In genomic region chr2:189762551-189763298, GRCh38 we compare ENCODE assay signal across 7 cellular contexts. TPM values are rescaled to one million over a fixed set of nuclear protein-coding genes. Genes with fewer than 3 reads are reported as not detected.
DNase-seq lines count a peak whose midpoint lies in the region; ATAC-seq, FAIRE-seq and TF ChIP-seq lines count a peak whose summit lies in the region.

OSGEPL1 (minus strand) TSS chr2:189762792; CDS start chr2:189761640, 1,152 bp downstream.

- peak within 1 kb of the TSS; percentile 97 for H3K4me2 ChIP-seq in astrocyte (ENCODE audit: low read length)

- ATAC-seq in GM18499 (IDR thresholded peaks at IDR 0.05; ENCODE audit: insufficient read depth, unreplicated experiment): peak; percentile 93
- ATAC-seq in HG02943 (IDR thresholded peaks at IDR 0.05; ENCODE audit: low read depth, unreplicated experiment): peak; percentile 97

- H3K9ac ChIP-seq in astrocyte (ENCODE audit: low read length): peak within 1 kb of the TSS; percentile 85
- peak within 1 kb of the TSS; percentile 77 for H3K9ac ChIP-seq in rectal smooth muscle tissue (ENCODE audit: low read length)

- H3K27me3 ChIP-seq in astrocyte (ENCODE audit: insufficient read depth, low read length) (no peaks in the 10 kb centered on the region), rectal smooth muscle tissue (ENCODE audit: control insufficient read depth, insufficient read depth, low read length) (no peaks in the 10 kb centered on the region)

- peak within 1 kb of the TSS; percentile 98 for H3K4me3 ChIP-seq in astrocyte (ENCODE audit: insufficient read depth, low read depth, low read length)
- peak within 1 kb of the TSS; percentile 95 for H3K4me3 ChIP-seq in rectal smooth muscle tissue (ENCODE audit: low read length)

- peak within 1 kb of the TSS; percentile 98 for H3K27ac Mint-ChIP-seq in T-helper 2 cell treated with Interferon-gamma antibody and Interleukin-4, amounts not matched to agents 5 μg/mL and 100 μg/mL, for 36 hours
- H3K27ac Mint-ChIP-seq in astrocyte (ENCODE audit: unreplicated experiment): peak within 1 kb of the TSS; percentile 77

- H3K4me3 Mint-ChIP-seq in T-helper 2 cell treated with Interferon-gamma antibody and Interleukin-4, amounts not matched to agents 5 μg/mL and 100 μg/mL, for 36 hours: peak within 1 kb of the TSS; percentile 95
- peak within 1 kb of the TSS; percentile 97 for H3K4me3 Mint-ChIP-seq in astrocyte (ENCODE audit: unreplicated experiment)

- H3K9me3 Mint-ChIP-seq in T-helper 2 cell treated with Interferon-gamma antibody and Interleukin-4, amounts not matched to agents 5 μg/mL and 100 μg/mL, for 36 hours: no peaks in the 10 kb centered on the region
- H3K9me3 Mint-ChIP-seq in astrocyte (ENCODE audit: unreplicated experiment): no peaks in the 10 kb centered on the region

- H3K9me3 ChIP-seq in astrocyte (ENCODE audit: insufficient read depth, low read depth, low read length): no peaks in the 10 kb centered on the region

- peak; percentile 61 for TF ChIP-seq CTCF in astrocyte (IDR thresholded peaks at IDR 0.05; ENCODE audit: insufficient read depth, low read depth, low read length)

- peak; percentile 67 to 82 for DNase-seq in NCI-H187 (lab: John Stamatoyannopoulos, UW)
- peak; percentile 90 for DNase-seq in T-helper 2 cell treated with Interferon-gamma antibody and Interleukin-4, amounts not matched to agents 5 μg/mL and 100 μg/mL, for 36 hours (ENCODE audit: low spot score)
- peak; percentile 88 for DNase-seq in astrocyte (ENCODE audit: low read depth)
- peak; percentile 66 for DNase-seq in hepatic stellate cell (ENCODE audit: low spot score)

- peaks cover 10% of the 10 kb centered on the region for H3K4me1 Mint-ChIP-seq in T-helper 2 cell treated with Interferon-gamma antibody and Interleukin-4, amounts not matched to agents 5 μg/mL and 100 μg/mL, for 36 hours (ENCODE audit: low read depth)
- H3K4me1 Mint-ChIP-seq in astrocyte (ENCODE audit: low read depth, unreplicated experiment): peaks cover 2% of the 10 kb centered on the region

- peaks cover 15% of the 10 kb centered on the region for H3K36me3 Mint-ChIP-seq in T-helper 2 cell treated with Interferon-gamma antibody and Interleukin-4, amounts not matched to agents 5 μg/mL and 100 μg/mL, for 36 hours (ENCODE audit: low read depth)
- H3K36me3 Mint-ChIP-seq in astrocyte (ENCODE audit: low read depth, unreplicated experiment): peaks cover 3% of the 10 kb centered on the region

- FAIRE-seq in astrocyte (lab: Jason Lieb, UNC): no peak

- H2AFZ ChIP-seq in astrocyte (ENCODE audit: low read depth, low read length): peak within 1 kb of the TSS; percentile 99

- H3K27ac ChIP-seq in astrocyte (ENCODE audit: low read depth, low read length): peak within 1 kb of the TSS; percentile 78
- H3K27ac ChIP-seq in rectal smooth muscle tissue (ENCODE audit: low read depth, low read length): peak within 1 kb of the TSS; percentile 70

- H3K36me3 ChIP-seq in astrocyte (ENCODE audit: insufficient read depth, low read length): peaks cover 8% of the 10 kb centered on the region
- no peaks in the 10 kb centered on the region for H3K36me3 ChIP-seq in rectal smooth muscle tissue (ENCODE audit: control insufficient read depth, insufficient read depth, low read length)

- no peaks in the 10 kb centered on the region for H3K27me3 Mint-ChIP-seq in T-helper 2 cell treated with Interferon-gamma antibody and Interleukin-4, amounts not matched to agents 5 μg/mL and 100 μg/mL, for 36 hours (ENCODE audit: low read depth)
- no peaks in the 10 kb centered on the region for H3K27me3 Mint-ChIP-seq in astrocyte (ENCODE audit: low read depth, unreplicated experiment)

- H3K79me2 ChIP-seq in astrocyte (ENCODE audit: insufficient read depth, low read length): no peaks in the 10 kb centered on the region

- H4K20me1 ChIP-seq in astrocyte (ENCODE audit: insufficient read depth, low read length): no peaks in the 10 kb centered on the region

- H3K4me1 ChIP-seq in astrocyte (ENCODE audit: insufficient read depth, low read length) (peaks cover 4% of the 10 kb centered on the region), rectal smooth muscle tissue (ENCODE audit: control insufficient read depth, insufficient read depth, low read length) (peaks cover 2% of the 10 kb centered on the region)

RNA-seq across cellular contexts. Expression of gene OSGEPL1, which starts in this region (rescaled TPM):
- 3.0 and 4.1 TPM in 2 replicates for total RNA-seq in astrocyte

Comparison
In these comparisons a context has a peak if more than half of its experiments do, and no peak if none do; other contexts are left out.
1. Peak in every context shown above with its lines: DNase-seq, ATAC-seq, H3K4me3 ChIP-seq and H3K27ac ChIP-seq.